8 cellular contexts compared by ENCODE assay signal in the genomic region with DNA sequence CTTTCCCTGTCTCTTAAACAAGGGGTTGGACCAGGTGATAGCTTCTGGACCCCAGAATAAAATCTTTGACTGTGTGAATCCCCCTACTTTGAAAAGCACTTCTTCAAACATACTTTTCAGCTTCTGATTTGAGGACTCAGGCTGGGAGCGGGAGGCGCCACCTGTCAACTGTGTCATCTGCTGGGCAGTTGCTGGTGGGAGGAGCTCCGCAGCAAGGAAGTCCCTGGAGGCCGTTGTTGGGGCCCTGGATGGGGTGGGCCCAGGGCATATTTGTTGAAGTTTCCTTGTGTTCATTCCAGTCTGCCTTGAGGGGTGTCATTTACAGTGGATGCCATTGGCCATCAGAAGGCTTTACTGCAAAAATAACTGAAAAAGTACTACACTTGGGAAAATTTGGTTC.
"Had no signal": no experiment of that assay in that cellular context is flagged by ENCODE, and none has a peak within 500 bp of the region (broad histone marks: within the 10 kb centered on the region; RNA-seq: fewer than 3 reads in every experiment).

No MANE protein-coding gene starts in this region.

- H3K9ac ChIP-seq: GM23248 had no signal

- H2AFZ ChIP-seq: GM23248 had no signal

- H3K27ac Mint-ChIP-seq: HFFc6 had no signal

- H3K27ac ChIP-seq: GM23248 had no signal

- H3K4me1 ChIP-seq: HAP-1 had no signal

- DNase-seq: GM23248, GOT3, H7, HFFc6, IMR-90 had no signal

- H3K9me3 ChIP-seq: HAP-1 had no signal

- H3K4me3 ChIP-seq: GM23248, HAP-1, K562 had no signal

- H3K36me3 ChIP-seq: HAP-1 had no signal

- ATAC-seq: HCT116, K562 had no signal

- H3K4me3 Mint-ChIP-seq: HFFc6 had no signal
